16 cellular contexts compared by ENCODE assay signal in the genomic region with DNA sequence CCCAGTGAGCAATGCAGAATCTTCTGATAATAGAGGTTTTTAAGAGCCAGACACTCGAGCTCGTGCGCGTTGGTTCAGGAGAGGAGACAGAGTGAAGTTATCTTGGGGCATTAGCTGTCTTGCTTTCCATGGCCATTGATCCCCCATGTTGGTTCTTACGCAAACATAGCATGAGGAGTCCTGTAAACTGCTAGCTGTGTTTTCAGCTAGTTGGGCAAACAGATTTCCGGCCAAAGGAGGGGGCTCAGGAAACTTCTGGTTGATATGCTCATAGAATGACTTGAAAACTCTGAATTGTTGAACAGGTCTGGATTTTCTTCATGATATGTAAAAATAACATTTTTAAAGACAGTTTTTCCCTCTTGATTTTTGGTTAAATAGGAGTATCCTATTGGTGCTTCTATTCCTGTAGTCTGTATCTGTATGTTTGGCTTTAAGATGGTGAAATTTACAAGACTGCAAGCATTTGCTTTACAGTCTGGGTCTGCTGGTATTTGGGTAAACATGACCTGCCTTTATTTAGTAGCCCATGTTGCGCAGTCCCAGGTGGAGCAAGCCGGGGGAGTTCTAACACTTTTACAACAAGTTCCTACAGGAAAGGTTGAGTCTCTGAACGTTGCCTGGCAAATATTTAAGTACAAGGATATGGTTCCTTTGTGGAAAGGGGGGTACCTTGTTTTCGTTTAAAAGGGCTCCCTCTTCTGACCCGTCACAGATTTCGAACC.
A peak's percentile ranks its signal among the peaks of the same experiment; 100 is the strongest.
DNase-seq lines count a peak whose midpoint lies in the region; ATAC-seq and TF ChIP-seq lines count a peak whose summit lies in the region.
"Had no signal": no experiment of that assay in that cellular context is flagged by ENCODE, and none has a peak within 500 bp of the region (broad histone marks: within the 10 kb centered on the region; RNA-seq: fewer than 3 reads in every experiment).

No MANE protein-coding gene starts in this region.

- TF ChIP-seq POLR2A in Peyer's patch (IDR thresholded peaks at IDR 0.05), result no peak
- TF ChIP-seq POLR2A in gastroesophageal sphincter (IDR thresholded peaks at IDR 0.05), result no peak
- no peak for TF ChIP-seq POLR2A in thyroid gland (IDR thresholded peaks at IDR 0.05)
- no peak for TF ChIP-seq POLR2A in lower leg skin (IDR thresholded peaks at IDR 0.05)

- no peak for ATAC-seq in gastroesophageal sphincter
- no peak for ATAC-seq in GM21576 (IDR thresholded peaks at IDR 0.05; ENCODE audit: unreplicated experiment)
- ATAC-seq: activated CD8-positive, alpha-beta memory T cell treated with anti-CD3 and anti-CD28 coated beads, Interleukin-2, amount 10 ng/mL, durations not matched to agents 7 days and 5 days had no signal

- H3K27ac ChIP-seq in Peyer's patch (peak overlapping the region in 3 of 4 donors; percentile 35 to 64 (median 53)), gastroesophageal sphincter (peak overlapping the region; percentile 36 to 73 (median 60)), thyroid gland (peak overlapping the region in 2 of 3 donors; percentile 44 to 53)
- H3K27ac ChIP-seq: BLaER1 had no signal

- H3K36me3 ChIP-seq in Peyer's patch (no peaks in the 10 kb centered on the region), gastroesophageal sphincter (no peaks in the 10 kb centered on the region), thyroid gland (no peaks in the 10 kb centered on the region)
- H3K36me3 ChIP-seq: BLaER1, transverse colon had no signal

- H3K4me1 ChIP-seq in Peyer's patch (no peaks in the 10 kb centered on the region), gastroesophageal sphincter (no peaks in the 10 kb centered on the region), thyroid gland (no peaks in the 10 kb centered on the region)
- H3K4me1 ChIP-seq: transverse colon had no signal

- H3K4me3 ChIP-seq in Peyer's patch, result no peak overlapping the region
- no peak overlapping the region for H3K4me3 ChIP-seq in gastroesophageal sphincter
- H3K4me3 ChIP-seq in thyroid gland (replicated peaks in 1 of 3), result no peak overlapping the region
- no peak overlapping the region for H3K4me3 ChIP-seq in lower leg skin (ENCODE audit: low read depth, poor library complexity, severe bottlenecking)
- H3K4me3 ChIP-seq: BLaER1, transverse colon had no signal

- no peak for TF ChIP-seq EP300 in gastroesophageal sphincter (IDR thresholded peaks at IDR 0.05)

- WGBS in gastroesophageal sphincter (ENCODE audit: low coverage in 1 of 2), 2 donors, result 87 to 98% methylated on average over 8 to 12 of the region's 12 CpGs
- WGBS in thyroid gland, 2 donors, result 85 to 86% methylated on average over 12 of the region's 12 CpGs
- WGBS in lower leg skin, 2 donors, result 87 to 88% methylated on average over 12 of the region's 12 CpGs

- H3K9me3 ChIP-seq in Peyer's patch (no peaks in the 10 kb centered on the region), gastroesophageal sphincter (no peaks in the 10 kb centered on the region), thyroid gland (no peaks in the 10 kb centered on the region)
- H3K9me3 ChIP-seq: BLaER1, transverse colon had no signal

- no peak for TF ChIP-seq CTCF in Peyer's patch (IDR thresholded peaks at IDR 0.05)
- TF ChIP-seq CTCF in gastroesophageal sphincter (IDR thresholded peaks at IDR 0.05), result no peak
- no peak for TF ChIP-seq CTCF in thyroid gland (IDR thresholded peaks at IDR 0.05)
- no peak for TF ChIP-seq CTCF in lower leg skin (IDR thresholded peaks at IDR 0.05)

- H3K27me3 ChIP-seq in Peyer's patch, result no peaks in the 10 kb centered on the region
- no peaks in the 10 kb centered on the region for H3K27me3 ChIP-seq in gastroesophageal sphincter
- no peaks in the 10 kb centered on the region for H3K27me3 ChIP-seq in thyroid gland
- H3K27me3 ChIP-seq: BLaER1, transverse colon had no signal

- DNase-seq in HuH-7.5 (ENCODE audit: low spot score) (peak; percentile 26), Peyer's patch (no peak), thyroid gland (no peak), lower leg skin (ENCODE audit: low spot score in 2 of 2) (no peak), NCI-H146 treated with DMSO at 0.1 percent for 48 hours (lab: John Stamatoyannopoulos, UW; ENCODE audit: unreplicated experiment) (no peak)
- DNase-seq: activated CD8-positive, alpha-beta memory T cell treated with anti-CD3 and anti-CD28 coated beads, Interleukin-2, amount 10 ng/mL, durations not matched to agents 7 days and 5 days; activated gamma-delta T cell; dermis blood vessel endothelial cell; NCI-H1694; NCI-H446; stimulated activated CD4-positive, alpha-beta T cell treated with anti-CD3 and anti-CD28 coated beads, Interleukin-2, amount 100 ng/mL, for 48 hours; stimulated activated CD8-positive, alpha-beta memory T cell treated with anti-CD3 and anti-CD28 coated beads, Interleukin-4, amount 100 ng/mL, for 48 hours; transverse colon had no signal

- intact Hi-C loops in thyroid gland (cut with DNase I), result no loop called here
- intact Hi-C loops in lower leg skin (cut with DNase I; ENCODE audit: low total_unique reads), result no loop called here
